12 cellular contexts compared by ENCODE assay signal in genomic region chr1:31111290-31111951, GRCh38. TPM values are rescaled to one million over a fixed set of nuclear protein-coding genes. Genes with fewer than 3 reads are reported as not detected.
DNase-seq lines count a peak whose midpoint lies in the region; ATAC-seq and TF ChIP-seq lines count a peak whose summit lies in the region.
"Had no signal": no experiment of that assay in that cellular context is flagged by ENCODE, and none has a peak within 500 bp of the region (broad histone marks: within the 10 kb centered on the region; RNA-seq: fewer than 3 reads in every experiment).

No MANE protein-coding gene starts in this region.

- H3K4me3 Mint-ChIP-seq in activated CD4-positive, alpha-beta memory T cell treated with anti-CD3 and anti-CD28 coated beads for 36 hours, result no peak overlapping the region
- H3K4me3 Mint-ChIP-seq: activated T-cell treated with anti-CD3 and anti-CD28 coated beads, Interleukin-2, amount 50 U/mL, for 4 hours had no signal

- DNase-seq in DMS53 (lab: John Stamatoyannopoulos, UW) (peak; percentile 21), DMS53 treated with DMSO at 0.1 percent for 48 hours (lab: John Stamatoyannopoulos, UW; ENCODE audit: unreplicated experiment) (no peak), RWPE2 (ENCODE audit: low spot score) (no peak), left cardiac atrium (peak; percentile 57), transverse colon (peak; percentile 40)
- no peak for DNase-seq in activated CD4-positive, alpha-beta memory T cell treated with anti-CD3 and anti-CD28 coated beads for 36 hours
- no peak for DNase-seq in activated CD4-positive, alpha-beta T cell treated with anti-CD3 and anti-CD28 coated beads for 4 hours
- DNase-seq: activated T-cell treated with anti-CD3 and anti-CD28 coated beads, Interleukin-2, amount 50 U/mL, for 4 hours; spleen had no signal

- no peaks in the 10 kb centered on the region for H3K9me3 ChIP-seq in RWPE2 (ENCODE audit: severe bottlenecking)
- no peaks in the 10 kb centered on the region for H3K9me3 ChIP-seq in transverse colon
- H3K9me3 ChIP-seq: spleen, thoracic aorta had no signal

- TF ChIP-seq CTCF in RWPE2 (IDR thresholded peaks at IDR 0.05; ENCODE audit: poor library complexity, severe bottlenecking), result no peak
- no peak for TF ChIP-seq CTCF in transverse colon (IDR thresholded peaks at IDR 0.05)

- H3K36me3 Mint-ChIP-seq in activated CD4-positive, alpha-beta memory T cell treated with anti-CD3 and anti-CD28 coated beads for 36 hours, result no peaks in the 10 kb centered on the region

- intact Hi-C loops in left cardiac atrium (cut with DNase I) (no loop called here), transverse colon (cut with DNase I; ENCODE audit: low total_unique reads) (no loop called here)
- intact Hi-C loops in activated CD4-positive, alpha-beta memory T cell treated with anti-CD3 and anti-CD28 coated beads for 36 hours (cut with micrococcal nuclease), result no loop called here

- POLR2A ChIA-PET in activated CD4-positive, alpha-beta memory T cell treated with anti-CD3 and anti-CD28 coated beads for 36 hours (lab: Charles Lee), result no interaction called here

- H3K27ac ChIP-seq in RWPE2 (ENCODE audit: poor library complexity, severe bottlenecking), result peak overlapping the region; percentile 34
- H3K27ac ChIP-seq in transverse colon, result no peak overlapping the region
- H3K27ac ChIP-seq: 22Rv1, spleen, thoracic aorta had no signal

- H3K4me1 Mint-ChIP-seq in activated CD4-positive, alpha-beta memory T cell treated with anti-CD3 and anti-CD28 coated beads for 36 hours (ENCODE audit: low read depth), result no peaks in the 10 kb centered on the region

- H3K9me3 Mint-ChIP-seq in activated CD4-positive, alpha-beta memory T cell treated with anti-CD3 and anti-CD28 coated beads for 36 hours, result no peaks in the 10 kb centered on the region
- H3K9me3 Mint-ChIP-seq: activated T-cell treated with anti-CD3 and anti-CD28 coated beads, Interleukin-2, amount 50 U/mL, for 4 hours had no signal

- H3K36me3 ChIP-seq in RWPE2 (ENCODE audit: low read depth), result no peaks in the 10 kb centered on the region
- no peaks in the 10 kb centered on the region for H3K36me3 ChIP-seq in transverse colon
- H3K36me3 ChIP-seq: spleen, thoracic aorta had no signal

- CTCF ChIA-PET in activated CD4-positive, alpha-beta memory T cell treated with anti-CD3 and anti-CD28 coated beads for 36 hours (lab: Charles Lee), result no interaction called here

- H3K27me3 ChIP-seq in RWPE2 (ENCODE audit: insufficient read depth, poor library complexity, severe bottlenecking), result no peaks in the 10 kb centered on the region
- H3K27me3 ChIP-seq in transverse colon, result no peaks in the 10 kb centered on the region

- peaks cover 4% of the 10 kb centered on the region for H3K27me3 Mint-ChIP-seq in activated CD4-positive, alpha-beta memory T cell treated with anti-CD3 and anti-CD28 coated beads for 36 hours

- 59 to 77% methylated on average over 8 of the region's 8 CpGs for WGBS in transverse colon (ENCODE audit: low coverage in 1 of 2), 2 donors

- TF ChIP-seq EP300 in transverse colon (IDR thresholded peaks at IDR 0.05; ENCODE audit: low read depth), result no peak

- H3K4me1 ChIP-seq in RWPE2 (ENCODE audit: insufficient read depth, poor library complexity, severe bottlenecking) (peaks cover 4% of the 10 kb centered on the region), transverse colon (peaks cover 0 to 8% (median 3%) of the 10 kb centered on the region in 4 donors)

- H3K4me3 ChIP-seq in RWPE2 (ENCODE audit: severe bottlenecking) (no peak overlapping the region), transverse colon (no peak overlapping the region)
- H3K4me3 ChIP-seq: spleen, thoracic aorta had no signal

- ATAC-seq in RWPE2 (ENCODE audit: low read depth), result peak; percentile 50
- ATAC-seq in left cardiac atrium, result peak in 1 of 2 donors; percentile 53
- ATAC-seq in HG02623 (IDR thresholded peaks at IDR 0.05; ENCODE audit: unreplicated experiment), result no peak
- ATAC-seq: activated T-cell treated with anti-CD3 and anti-CD28 coated beads, Interleukin-2, amount 50 U/mL, for 4 hours had no signal

- TF ChIP-seq POLR2A in transverse colon (IDR thresholded peaks at IDR 0.05), result no peak

- no peak overlapping the region for H3K27ac Mint-ChIP-seq in activated CD4-positive, alpha-beta memory T cell treated with anti-CD3 and anti-CD28 coated beads for 36 hours

- in situ Hi-C loops in transverse colon (cut with MboI; ENCODE audit: low pct_ligation_motif_present in 1 of 4, low pct_unique_long_range_greater_than_20kb in 1 of 4, low sequenced_read_pairs in 3 of 4), result no loop called here

RNA-seq across cellular contexts. Expression of gene PUM1, which starts 45.9 kb away (rescaled TPM):
- total RNA-seq in left cardiac atrium (10 to 100 TPM; 71.3 to 75.1 TPM), transverse colon (100 to 1,000 TPM in 1 of 4 donors, 10 to 100 TPM in 3; 73.6 to 201 (median 78.5) TPM)
- total RNA-seq in activated CD4-positive, alpha-beta memory T cell treated with anti-CD3 and anti-CD28 coated beads for 36 hours, result 10 to 100 TPM; 77.8 to 80.5 TPM

Comparison
In these comparisons a context has a peak if more than half of its experiments do, and no peak if none do; other contexts are left out.
1. DNase-seq: peak in DMS53 (single experiment), left cardiac atrium (single experiment) and transverse colon (single experiment); none in DMS53 treated with DMSO at 0.1 percent for 48 hours (single experiment), RWPE2 (single experiment), activated CD4-positive, alpha-beta memory T cell treated with anti-CD3 and anti-CD28 coated beads for 36 hours (single experiment) and activated CD4-positive, alpha-beta T cell treated with anti-CD3 and anti-CD28 coated beads for 4 hours (0 of 2).